ENCODE assay signal across 26 cellular contexts in the genomic region with DNA sequence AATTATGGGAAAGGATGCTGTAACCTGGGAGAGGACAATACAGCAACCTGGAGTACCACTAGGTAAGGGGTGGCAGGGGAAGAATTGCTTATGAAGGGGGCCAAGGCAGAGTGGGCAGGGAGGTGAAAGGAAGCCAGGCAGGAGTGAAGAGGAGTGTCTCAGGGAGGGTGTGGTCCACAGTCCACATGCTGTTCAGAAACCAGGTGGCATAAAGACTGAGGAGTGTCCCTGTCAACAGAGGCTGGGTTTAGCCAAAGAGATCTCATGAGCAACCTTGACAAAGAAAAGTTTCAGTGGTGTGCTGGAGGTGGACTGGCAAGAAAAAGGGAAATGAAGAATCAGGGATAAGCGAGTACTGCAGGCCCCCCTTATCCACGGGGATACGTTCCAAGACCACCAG.
DNase-seq lines count a peak whose midpoint lies in the region; ATAC-seq, FAIRE-seq and TF ChIP-seq lines count a peak whose summit lies in the region.
"Had no signal": no experiment of that assay in that cellular context is flagged by ENCODE, and none has a peak within 500 bp of the region (broad histone marks: within the 10 kb centered on the region; RNA-seq: fewer than 3 reads in every experiment).

No MANE protein-coding gene starts in this region.

- DNase-seq in endodermal cell (peak; percentile 25), mesenteric fat pad (ENCODE audit: low spot score) (peak; percentile 47), neuronal stem cell (ENCODE audit: low spot score) (no peak), GM23248 (no peak), PC-3 (no peak), pancreas (no peak), NCI-H1694 (lab: John Stamatoyannopoulos, UW) (no peak)
- DNase-seq: 8988T; ACHN; AML-193; BE2C; CD4-positive, alpha-beta T cell; CD8-positive, alpha-beta memory T cell; DMS 273 treated with DMSO at 0.1 percent for 48 hours; DMS79; EL; GDM1; H9 had no signal

- no peaks in the 10 kb centered on the region for H3K4me1 Mint-ChIP-seq in endodermal cell
- H3K4me1 Mint-ChIP-seq: CD14-positive monocyte; CD8-positive, alpha-beta memory T cell; GM23338; H9 had no signal

- no peak overlapping the region for H3K23ac ChIP-seq in neuronal stem cell (ENCODE audit: low read depth, low read length, poor library complexity)

- no peaks in the 10 kb centered on the region for H3K9me3 ChIP-seq in endodermal cell (ENCODE audit: control insufficient read depth, low read length)
- no peaks in the 10 kb centered on the region for H3K9me3 ChIP-seq in neuronal stem cell (replicated peaks in 1 of 2; ENCODE audit: control insufficient read depth in 2 of 2, insufficient read depth in 1 of 2, low read depth in 1 of 2, low read length in 2 of 2)
- H3K9me3 ChIP-seq in GM23248 (ENCODE audit: low read depth), result no peaks in the 10 kb centered on the region
- H3K9me3 ChIP-seq in PC-3 (ENCODE audit: low read length), result no peaks in the 10 kb centered on the region
- H3K9me3 ChIP-seq in pancreas, result no peaks in the 10 kb centered on the region
- H3K9me3 ChIP-seq: A549; BE2C; BLaER1 treated with 17β-estradiol and CSF1 and Interleukin-3, amounts not matched to agents 10 nM and 100 nM had no signal

- WGBS in endodermal cell (ENCODE audit: insufficient coverage in 1 of 2, insufficient read length in 1 of 2), 2 experiments, result 83 to 100% methylated on average over 1 to 3 of the region's 3 CpGs
- WGBS in neuronal stem cell (ENCODE audit: extremely low coverage in 2 of 2, insufficient read length in 2 of 2, insufficient replicate concordance in 1 of 2), 2 donors, result no CpG with 5 or more reads among the region's 3 CpGs
- WGBS in GM23248 (ENCODE audit: low coverage in 1 of 2, low lambda C conversion rate in 2 of 2, missing lambda C conversion rate in 2 of 2), 2 experiments, result 36 to 44% methylated on average over 3 of the region's 3 CpGs
- 42 to 63% methylated on average over 3 of the region's 3 CpGs for WGBS in pancreas, 2 donors

- H3K9me2 ChIP-seq in GM23248 (ENCODE audit: insufficient read depth) (no peaks in the 10 kb centered on the region), PC-3 (replicated peaks; ENCODE audit: low read length) (no peaks in the 10 kb centered on the region)

- H3K79me1 ChIP-seq in neuronal stem cell (ENCODE audit: low read depth, low read length), result peaks cover 2% of the 10 kb centered on the region

- H3K14ac ChIP-seq in neuronal stem cell (ENCODE audit: low read length), result peak overlapping the region; percentile 25

- no peak overlapping the region for H4K91ac ChIP-seq in neuronal stem cell (ENCODE audit: low read depth, low read length, poor library complexity)

- H4K20me1 ChIP-seq in GM23248 (ENCODE audit: insufficient read depth) (no peaks in the 10 kb centered on the region), PC-3 (ENCODE audit: low read length) (no peaks in the 10 kb centered on the region)
- H4K20me1 ChIP-seq: BLaER1 treated with 17β-estradiol and CSF1 and Interleukin-3, amounts not matched to agents 10 nM and 100 nM had no signal

- no peaks in the 10 kb centered on the region for H3K79me2 ChIP-seq in GM23248 (ENCODE audit: insufficient read depth)
- no peaks in the 10 kb centered on the region for H3K79me2 ChIP-seq in PC-3 (ENCODE audit: low read length)

- H3K4me2 ChIP-seq in neuronal stem cell (ENCODE audit: insufficient read depth, low read length, poor library complexity, severe bottlenecking), result no peak overlapping the region
- H3K4me2 ChIP-seq in GM23248 (ENCODE audit: unreplicated experiment), result no peak overlapping the region
- no peak overlapping the region for H3K4me2 ChIP-seq in PC-3 (ENCODE audit: low read length)
- H3K4me2 ChIP-seq: A549; BLaER1 treated with 17β-estradiol and CSF1 and Interleukin-3, amounts not matched to agents 10 nM and 100 nM; GM23338 had no signal

- H2BK5ac ChIP-seq in neuronal stem cell (ENCODE audit: low read length), result no peak overlapping the region

- H2BK12ac ChIP-seq in neuronal stem cell (ENCODE audit: low read length), result no peak overlapping the region

- no peak for FAIRE-seq in pancreas (lab: Jason Lieb, UNC)
- FAIRE-seq: A549, D721Med, GM12878, GM19239 had no signal

- H3K27ac Mint-ChIP-seq in endodermal cell, result no peak overlapping the region
- H3K27ac Mint-ChIP-seq: CD14-positive monocyte; CD4-positive, alpha-beta T cell; CD8-positive, alpha-beta memory T cell; GM23338 had no signal

- no peak overlapping the region for H3K4me3 ChIP-seq in endodermal cell (ENCODE audit: low read length)
- H3K4me3 ChIP-seq in neuronal stem cell (ENCODE audit: low read length in 2 of 2), result no peak overlapping the region
- no peak overlapping the region for H3K4me3 ChIP-seq in GM23248
- H3K4me3 ChIP-seq in PC-3 (ENCODE audit: low read length), result no peak overlapping the region
- no peak overlapping the region for H3K4me3 ChIP-seq in pancreas
- H3K4me3 ChIP-seq: A549; BLaER1 treated with 17β-estradiol and CSF1 and Interleukin-3, amounts not matched to agents 10 nM and 100 nM; GM12878; GM23338 had no signal

- ATAC-seq in PC-3 (no peak), pancreas (no peak)
- ATAC-seq: A549, GM12878, GM23338, HCT116 had no signal

- no TSS peak for BruUV-seq in PC-3 (replicated peaks; lab: Mats Ljungman, UMichigan)

- H3K9me3 Mint-ChIP-seq in endodermal cell, result no peaks in the 10 kb centered on the region
- H3K9me3 Mint-ChIP-seq: CD4-positive, alpha-beta T cell; CD8-positive, alpha-beta memory T cell; GM23338; H9 had no signal

- H3K27me3 ChIP-seq in endodermal cell (ENCODE audit: control insufficient read depth, insufficient read depth, low read length, poor library complexity, severe bottlenecking) (peaks cover 21% of the 10 kb centered on the region), neuronal stem cell (ENCODE audit: control insufficient read depth in 3 of 3, insufficient read depth in 3 of 3, low read depth in 1 of 3, low read length in 3 of 3) (peaks cover 0 to 5% (median 0%) of the 10 kb centered on the region in 3 experiments), GM23248 (replicated peaks; ENCODE audit: insufficient read depth) (no peaks in the 10 kb centered on the region; the same call in none of the 2 replicates), PC-3 (ENCODE audit: low read length) (peaks cover 29% of the 10 kb centered on the region), pancreas (no peaks in the 10 kb centered on the region)
- H3K27me3 ChIP-seq: BE2C; BLaER1 treated with 17β-estradiol and CSF1 and Interleukin-3, amounts not matched to agents 10 nM and 100 nM had no signal

- H3F3A ChIP-seq in GM23248 (ENCODE audit: insufficient read depth) (no peaks in the 10 kb centered on the region), PC-3 (ENCODE audit: low read length, unreplicated experiment) (no peaks in the 10 kb centered on the region)

- H2BK120ac ChIP-seq in neuronal stem cell (ENCODE audit: low read depth, low read length), result no peak overlapping the region

- no peaks in the 10 kb centered on the region for H3K36me3 Mint-ChIP-seq in endodermal cell (ENCODE audit: low read depth)
- H3K36me3 Mint-ChIP-seq: CD14-positive monocyte had no signal

- in situ Hi-C loops in GM23248 (cut with MboI), result no loop called here

- H3K27me3 Mint-ChIP-seq in endodermal cell (ENCODE audit: insufficient read depth), result peaks cover 39% of the 10 kb centered on the region

- H2AFZ ChIP-seq in neuronal stem cell (ENCODE audit: low read length), result no peak overlapping the region
- no peak overlapping the region for H2AFZ ChIP-seq in GM23248
- no peak overlapping the region for H2AFZ ChIP-seq in PC-3 (ENCODE audit: low read length)
- H2AFZ ChIP-seq: GM23338 had no signal

- H3K4me1 ChIP-seq in endodermal cell (ENCODE audit: control insufficient read depth, insufficient read depth, low read length), result peaks cover 3% of the 10 kb centered on the region
- no peaks in the 10 kb centered on the region for H3K4me1 ChIP-seq in neuronal stem cell (ENCODE audit: control insufficient read depth in 2 of 2, insufficient read depth in 1 of 2, low read depth in 1 of 2, low read length in 2 of 2)
- no peaks in the 10 kb centered on the region for H3K4me1 ChIP-seq in GM23248 (ENCODE audit: insufficient read depth)
- H3K4me1 ChIP-seq in PC-3 (ENCODE audit: insufficient read depth, low read length), result no peaks in the 10 kb centered on the region
- H3K4me1 ChIP-seq in pancreas, result no peaks in the 10 kb centered on the region
- H3K4me1 ChIP-seq: BE2C; BLaER1 treated with 17β-estradiol and CSF1 and Interleukin-3, amounts not matched to agents 10 nM and 100 nM had no signal

- H4K8ac ChIP-seq in neuronal stem cell (ENCODE audit: low read depth, low read length), result no peak overlapping the region

- no peak overlapping the region for H3K4me3 Mint-ChIP-seq in endodermal cell
- H3K4me3 Mint-ChIP-seq: CD14-positive monocyte; CD4-positive, alpha-beta T cell; CD8-positive, alpha-beta memory T cell; GM23338; H9 had no signal

- H3K27ac ChIP-seq in endodermal cell (ENCODE audit: low read depth, low read length) (no peak overlapping the region), neuronal stem cell (replicated peaks; ENCODE audit: low read length) (no peak overlapping the region), GM23248 (no peak overlapping the region), PC-3 (ENCODE audit: low read length) (no peak overlapping the region), pancreas (no peak overlapping the region)
- H3K27ac ChIP-seq: A549; BLaER1 treated with 17β-estradiol and CSF1 and Interleukin-3, amounts not matched to agents 10 nM and 100 nM had no signal

- H2AK5ac ChIP-seq in neuronal stem cell (ENCODE audit: low read depth, low read length), result no peak overlapping the region

- H2BK15ac ChIP-seq in neuronal stem cell (ENCODE audit: low read length), result no peak overlapping the region

- H3K18ac ChIP-seq in neuronal stem cell (ENCODE audit: low read length), result no peak overlapping the region

- H3K9ac ChIP-seq in endodermal cell (ENCODE audit: extremely low read depth, low read length, poor library complexity, severe bottlenecking) (no peak overlapping the region), neuronal stem cell (ENCODE audit: low read depth, low read length, poor library complexity) (no peak overlapping the region), GM23248 (no peak overlapping the region), PC-3 (ENCODE audit: low read length) (no peak overlapping the region)
- H3K9ac ChIP-seq: BLaER1 treated with 17β-estradiol and CSF1 and Interleukin-3, amounts not matched to agents 10 nM and 100 nM had no signal

- TF ChIP-seq CTCF in endodermal cell (conservative IDR thresholded peaks at IDR 0.05) (no peak), PC-3 (conservative IDR thresholded peaks at IDR 0.05; ENCODE audit: low read depth, low read length) (no peak), pancreas (IDR thresholded peaks at IDR 0.05) (no peak)

- CTCF ChIA-PET in PC-3 (lab: Charles Lee), result no interaction called here

- no peak overlapping the region for H3K4ac ChIP-seq in neuronal stem cell (ENCODE audit: low read length)

- POLR2A ChIA-PET in PC-3 (lab: Charles Lee; ENCODE audit: unreplicated experiment), result no interaction called here

- H3K36me3 ChIP-seq in endodermal cell (ENCODE audit: control insufficient read depth, insufficient read depth, low read length), result no peaks in the 10 kb centered on the region
- no peaks in the 10 kb centered on the region for H3K36me3 ChIP-seq in neuronal stem cell (replicated peaks in 1 of 2; ENCODE audit: control insufficient read depth in 2 of 2, insufficient read depth in 2 of 2, low read length in 2 of 2)
- no peaks in the 10 kb centered on the region for H3K36me3 ChIP-seq in GM23248 (ENCODE audit: low read depth)
- no peaks in the 10 kb centered on the region for H3K36me3 ChIP-seq in PC-3 (ENCODE audit: low read depth, low read length)
- H3K36me3 ChIP-seq in pancreas, result no peaks in the 10 kb centered on the region
- H3K36me3 ChIP-seq: BE2C; BLaER1 treated with 17β-estradiol and CSF1 and Interleukin-3, amounts not matched to agents 10 nM and 100 nM had no signal

- intact Hi-C loops in PC-3 (cut with micrococcal nuclease) (no loop called here), pancreas (cut with DNase I) (no loop called here)

Comparison
In these comparisons a context has a peak if more than half of its experiments do, and no peak if none do; other contexts are left out.
1. DNase-seq: peak in endodermal cell (single experiment) and mesenteric fat pad (single experiment); none in neuronal stem cell (single experiment), GM23248 (single experiment), PC-3 (single experiment), pancreas (0 of 6) and NCI-H1694 (single experiment).